In genomic region chr13:27339299-27339698, GRCh38 we compare ENCODE assay signal across 8 cellular contexts.
DNase-seq lines count a peak whose midpoint lies in the region; ATAC-seq, FAIRE-seq and TF ChIP-seq lines count a peak whose summit lies in the region.

No MANE protein-coding gene starts in this region.

- H3K27ac ChIP-seq in OCI-LY7 (ENCODE audit: low read depth, low read length, poor library complexity, severe bottlenecking): no peak overlapping the region

- no peaks in the 10 kb centered on the region for H3K9me3 ChIP-seq in OCI-LY7 (ENCODE audit: low read length)

- intact Hi-C loops in OCI-LY7 (cut with micrococcal nuclease; ENCODE audit: unreplicated experiment): loop anchor here (2.0 to 5.0 kb wide), 2 partner anchors 67 to 168 kb away; partner anchors contain the start of genes RASL11A and USP12

- H3K4me1 ChIP-seq in OCI-LY7 (ENCODE audit: insufficient read depth, low read length, poor library complexity, severe bottlenecking): peaks cover 4% of the 10 kb centered on the region

- FAIRE-seq in frontal cortex (lab: Jason Lieb, UNC): no peak

- H3K4me3 ChIP-seq in GM06990 (replicated peaks; ENCODE audit: low read depth, low read length) (no peak overlapping the region), OCI-LY7 (ENCODE audit: low read depth, low read length, poor library complexity, severe bottlenecking) (no peak overlapping the region), kidney epithelial cell (ENCODE audit: low read depth, low read length) (no peak overlapping the region)

- H3K4me3 Mint-ChIP-seq in activated T-helper 17 cell treated with anti-CD3 and anti-CD28 coated beads, Interleukin-2, amount 50 U/mL, for 72 hours: no peak overlapping the region

- TF ChIP-seq CTCF in GM06990 (IDR thresholded peaks at IDR 0.05; ENCODE audit: insufficient read depth, low read length, poor library complexity, severe bottlenecking) (peak; percentile 81), OCI-LY7 (conservative IDR thresholded peaks at IDR 0.05; ENCODE audit: low read length) (peak; percentile 67), kidney epithelial cell (IDR thresholded peaks at IDR 0.05; ENCODE audit: insufficient read depth, low read length, poor library complexity, severe bottlenecking) (peak; percentile 40)

- H3K9me2 ChIP-seq in OCI-LY7 (ENCODE audit: insufficient read depth, low read length): no peaks in the 10 kb centered on the region

- H3K27me3 Mint-ChIP-seq in activated T-helper 17 cell treated with anti-CD3 and anti-CD28 coated beads, Interleukin-2, amount 50 U/mL, for 72 hours: peaks cover 17% of the 10 kb centered on the region

- H3K79me2 ChIP-seq in OCI-LY7 (ENCODE audit: insufficient read depth, low read depth, low read length): no peaks in the 10 kb centered on the region

- H3K9me3 Mint-ChIP-seq in activated T-helper 17 cell treated with anti-CD3 and anti-CD28 coated beads, Interleukin-2, amount 50 U/mL, for 72 hours: no peaks in the 10 kb centered on the region

- no peak overlapping the region for H3K4me2 ChIP-seq in OCI-LY7 (ENCODE audit: low read length)

- no peak for DNase-seq in GM06990 (ENCODE audit: extremely low read depth, insufficient read length)
- peak; percentile 78 for DNase-seq in OCI-LY7 (ENCODE audit: low spot score)
- DNase-seq in kidney epithelial cell (ENCODE audit: low read depth): no peak
- DNase-seq in frontal cortex (ENCODE audit: low spot score in 2 of 2): no peak

- CTCF ChIA-PET in OCI-LY7 (lab: Charles Lee; ENCODE audit: unreplicated experiment): interaction anchor here (0.9 kb wide), 1 partner anchor 9 kb away, joined by 5 read pairs; no protein-coding TSS in a partner anchor

- POLR2A ChIA-PET in OCI-LY7 (lab: Charles Lee): interaction anchor here (0.6 to 1.1 kb wide), 5 partner anchors 21 to 833 kb away, joined by 3 to 8 read pairs (median 4); no protein-coding TSS in a partner anchor

- no peak overlapping the region for H3K27ac Mint-ChIP-seq in activated T-helper 17 cell treated with anti-CD3 and anti-CD28 coated beads, Interleukin-2, amount 50 U/mL, for 72 hours

- no peaks in the 10 kb centered on the region for H3K36me3 Mint-ChIP-seq in activated T-helper 17 cell treated with anti-CD3 and anti-CD28 coated beads, Interleukin-2, amount 50 U/mL, for 72 hours (ENCODE audit: low read depth)

- H3K4me1 Mint-ChIP-seq in activated T-helper 17 cell treated with anti-CD3 and anti-CD28 coated beads, Interleukin-2, amount 50 U/mL, for 72 hours: no peaks in the 10 kb centered on the region

- H3K36me3 ChIP-seq in GM06990 (ENCODE audit: control insufficient read depth, insufficient read depth, low read length): no peaks in the 10 kb centered on the region
- no peaks in the 10 kb centered on the region for H3K36me3 ChIP-seq in OCI-LY7 (ENCODE audit: insufficient read depth, low read length)
- no peaks in the 10 kb centered on the region for H3K36me3 ChIP-seq in kidney epithelial cell (ENCODE audit: control insufficient read depth, insufficient read depth, low read length)

- H4K20me1 ChIP-seq in OCI-LY7 (ENCODE audit: insufficient read depth, low read length): no peaks in the 10 kb centered on the region

- BruUV-seq in OCI-LY7 (replicated peaks; lab: Mats Ljungman, UMichigan): no TSS peak

- H3K27me3 ChIP-seq in GM06990 (replicated peaks; ENCODE audit: control insufficient read depth, insufficient read depth, low read length) (no peaks in the 10 kb centered on the region; the same call in none of the 2 replicates), kidney epithelial cell (ENCODE audit: control insufficient read depth, insufficient read depth, low read length) (no peaks in the 10 kb centered on the region)

- no peak overlapping the region; the same call in 1 of the 2 replicates for H2AFZ ChIP-seq in OCI-LY7 (ENCODE audit: low read length)

- ATAC-seq in HG02798 (IDR thresholded peaks at IDR 0.05; ENCODE audit: poor library complexity, unreplicated experiment): peak; percentile 63
- ATAC-seq in activated T-helper 17 cell treated with anti-CD3 and anti-CD28 coated beads, Interleukin-2, amount 50 U/mL, for 72 hours (replicated peaks): peak; percentile 74
- ATAC-seq in GM18858 (IDR thresholded peaks at IDR 0.05; ENCODE audit: unreplicated experiment): no peak
- ATAC-seq in GM21390 (IDR thresholded peaks at IDR 0.05; ENCODE audit: unreplicated experiment): no peak

Comparison
In these comparisons a context has a peak if more than half of its experiments do, and no peak if none do; other contexts are left out.
1. ATAC-seq: peak in HG02798 (single experiment) and activated T-helper 17 cell treated with anti-CD3 and anti-CD28 coated beads, Interleukin-2, amount 50 U/mL, for 72 hours (single experiment); none in GM18858 (single experiment) and GM21390 (single experiment).
2. Peak in every context shown above with its lines, with median percentiles within 50 percentile points of each other: CTCF ChIP-seq.